8 cellular contexts compared by ENCODE assay signal in genomic region chr22:43152001-43152354, GRCh38. TPM values are rescaled to one million over a fixed set of nuclear protein-coding genes. Genes with fewer than 3 reads are reported as not detected.
DNase-seq lines count a peak whose midpoint lies in the region; ATAC-seq, FAIRE-seq and TF ChIP-seq lines count a peak whose summit lies in the region.

No MANE protein-coding gene starts in this region.

- H3K27me3 Mint-ChIP-seq in activated naive CD4-positive, alpha-beta T cell treated with anti-CD3 and anti-CD28 coated beads, Interleukin-2, amount 10 ng/mL, durations not matched to agents 7 days and 5 days: no peaks in the 10 kb centered on the region

- peaks cover 6% of the 10 kb centered on the region for H3K9me1 ChIP-seq in keratinocyte (ENCODE audit: control insufficient read depth, extremely low read depth, insufficient read depth, low read length)

- dilution Hi-C loops in keratinocyte (cut with MboI; ENCODE audit: extremely low pct_ligation_motif_present, low sequenced_read_pairs): no loop called here

- peak overlapping the region; percentile 98 for H3K4me2 ChIP-seq in keratinocyte (ENCODE audit: control insufficient read depth, extremely low read depth, insufficient read depth, low read depth, low read length)

- H3K27ac ChIP-seq in keratinocyte (ENCODE audit: control insufficient read depth, insufficient read depth, low read length) (peak overlapping the region; percentile 85), subcutaneous abdominal adipose tissue (ENCODE audit: low read depth, low read length) (peak overlapping the region; percentile 93)

- peaks cover 23% of the 10 kb centered on the region for H4K20me1 ChIP-seq in keratinocyte (ENCODE audit: control insufficient read depth, extremely low read depth, insufficient read depth, low read length)

- H3K27ac Mint-ChIP-seq in activated naive CD4-positive, alpha-beta T cell treated with anti-CD3 and anti-CD28 coated beads, Interleukin-2, amount 10 ng/mL, durations not matched to agents 7 days and 5 days: peak overlapping the region; percentile 86

- H3K27me3 ChIP-seq in keratinocyte (ENCODE audit: control insufficient read depth, extremely low read depth, insufficient read depth, low read length) (no peaks in the 10 kb centered on the region), subcutaneous abdominal adipose tissue (ENCODE audit: control insufficient read depth in 5 of 5, insufficient read depth in 4 of 5, low read length in 5 of 5) (no peaks in the 10 kb centered on the region)

- H3K4me3 ChIP-seq in keratinocyte (ENCODE audit: control insufficient read depth in 2 of 3, extremely low read depth in 1 of 3, insufficient read depth in 2 of 3, low read depth in 1 of 3, low read length in 3 of 3): peak overlapping the region; percentile 91 to 96 (median 92)
- peak overlapping the region; percentile 65 to 80 (median 68) for H3K4me3 ChIP-seq in subcutaneous abdominal adipose tissue (ENCODE audit: low read depth in 1 of 5, low read length in 5 of 5)

- H3K4me3 Mint-ChIP-seq in activated naive CD4-positive, alpha-beta T cell treated with anti-CD3 and anti-CD28 coated beads, Interleukin-2, amount 10 ng/mL, durations not matched to agents 7 days and 5 days: peak overlapping the region; percentile 88

- peaks cover 12% of the 10 kb centered on the region in 2 experiments for H3K36me3 ChIP-seq in keratinocyte (ENCODE audit: control insufficient read depth in 2 of 2, extremely low read depth in 1 of 2, insufficient read depth in 2 of 2, low read length in 2 of 2)
- H3K36me3 ChIP-seq in subcutaneous abdominal adipose tissue (ENCODE audit: control insufficient read depth in 5 of 5, insufficient read depth in 5 of 5, low read length in 5 of 5): peaks cover 0 to 2% (median 0%) of the 10 kb centered on the region in 5 donors

- no peak for FAIRE-seq in keratinocyte (lab: Jason Lieb, UNC)

- peaks cover 53% of the 10 kb centered on the region for H3K79me2 ChIP-seq in keratinocyte (ENCODE audit: control insufficient read depth, insufficient read depth, low read length)

- ATAC-seq in activated CD4-positive, CD25-positive, alpha-beta regulatory T cell treated with anti-CD3 and anti-CD28 coated beads, Interleukin-2, amount 50 U/mL, for 24 hours: peak; percentile 24 to 39
- ATAC-seq in GM21576 (IDR thresholded peaks at IDR 0.05; ENCODE audit: unreplicated experiment): no peak
- ATAC-seq in GM19324 (IDR thresholded peaks at IDR 0.05; ENCODE audit: low FRiP score, unreplicated experiment): no peak

- H3K9me3 Mint-ChIP-seq in activated naive CD4-positive, alpha-beta T cell treated with anti-CD3 and anti-CD28 coated beads, Interleukin-2, amount 10 ng/mL, durations not matched to agents 7 days and 5 days: no peaks in the 10 kb centered on the region

- TF ChIP-seq CTCF in keratinocyte (optimal IDR thresholded peaks at IDR 0.05 in 1 of 3, IDR thresholded peaks at IDR 0.05 in 1 of 3, conservative IDR thresholded peaks at IDR 0.05 in 1 of 3; ENCODE audit: extremely low read depth in 1 of 3, insufficient read depth in 2 of 3, low read length in 3 of 3): peak in 1 of 3 experiments; percentile 1

- H3K36me3 Mint-ChIP-seq in activated naive CD4-positive, alpha-beta T cell treated with anti-CD3 and anti-CD28 coated beads, Interleukin-2, amount 10 ng/mL, durations not matched to agents 7 days and 5 days: peaks cover 2% of the 10 kb centered on the region

- H3K9ac ChIP-seq in keratinocyte (ENCODE audit: control insufficient read depth, extremely low read depth, insufficient read depth, low read length) (peak overlapping the region; percentile 92), subcutaneous abdominal adipose tissue (ENCODE audit: low read length in 5 of 5) (peak overlapping the region; percentile 32 to 94 (median 67))

- H3K9me3 ChIP-seq in keratinocyte (ENCODE audit: control insufficient read depth, low read depth, low read length) (no peaks in the 10 kb centered on the region), subcutaneous abdominal adipose tissue (ENCODE audit: control insufficient read depth in 5 of 5, low read length in 5 of 5) (no peaks in the 10 kb centered on the region)

- peaks cover 21% of the 10 kb centered on the region for H3K4me1 ChIP-seq in keratinocyte (ENCODE audit: control insufficient read depth, extremely low read depth, insufficient read depth, low read length)
- peaks cover 0 to 58% (median 43%) of the 10 kb centered on the region in 5 donors for H3K4me1 ChIP-seq in subcutaneous abdominal adipose tissue (ENCODE audit: control insufficient read depth in 5 of 5, insufficient read depth in 5 of 5, low read length in 5 of 5)

- CTCF ChIA-PET in activated naive CD4-positive, alpha-beta T cell treated with anti-CD3 and anti-CD28 coated beads, Interleukin-2, amount 10 ng/mL, durations not matched to agents 7 days and 5 days (lab: Charles Lee): no interaction called here

- H2AFZ ChIP-seq in keratinocyte (ENCODE audit: control insufficient read depth, low read length): peak overlapping the region; percentile 20

- H3K4me1 Mint-ChIP-seq in activated naive CD4-positive, alpha-beta T cell treated with anti-CD3 and anti-CD28 coated beads, Interleukin-2, amount 10 ng/mL, durations not matched to agents 7 days and 5 days: peaks cover 42% of the 10 kb centered on the region

- no peak for DNase-seq in activated CD4-positive, CD25-positive, alpha-beta regulatory T cell treated with anti-CD3 and anti-CD28 coated beads, Interleukin-2, amount 50 U/mL, for 72 hours
- no peak for DNase-seq in activated naive CD4-positive, alpha-beta T cell treated with anti-CD3 and anti-CD28 coated beads, Interleukin-2, amount 10 ng/mL, durations not matched to agents 7 days and 5 days
- DNase-seq in keratinocyte (ENCODE audit: low read depth, low spot score): no peak
- DNase-seq in OCI-M1 (lab: John Stamatoyannopoulos, UW): no peak

RNA-seq across cellular contexts. Expression of gene TSPO, which starts 0.6 kb away (rescaled TPM):
- polyA plus RNA-seq in keratinocyte: 139 to 405 TPM (median 155 TPM) in 3 replicates
- polyA plus RNA-seq in keratinocyte (2011; ENCODE audit: low read depth): 30.9 TPM
- polyA plus RNA-seq in keratinocyte (2011; cell fraction: cytosol; rRNA removed): 137 and 469 TPM in 2 replicates
- polyA plus RNA-seq in keratinocyte (2011; cell fraction: nucleus; rRNA removed): 106 and 193 TPM in 2 replicates
- 172 and 342 TPM in 2 replicates for polyA plus RNA-seq in keratinocyte (2012; ENCODE audit: low replicate concordance)
- polyA minus RNA-seq in keratinocyte: 38.9 to 73.0 TPM (median 41.2 TPM) in 3 replicates
- 432 TPM for polyA minus RNA-seq in keratinocyte (2011; cell fraction: cytosol; rRNA and poly(A)+ RNA removed)
- polyA minus RNA-seq in keratinocyte (2011; cell fraction: nucleus; rRNA and poly(A)+ RNA removed): 74.4 and 89.7 TPM in 2 replicates

RNA-seq across cellular contexts. Expression of gene MCAT, which starts 8.8 kb away (rescaled TPM):
- polyA plus RNA-seq in keratinocyte: 13.9 to 17.1 TPM (median 15.6 TPM) in 3 replicates
- 4.3 TPM for polyA plus RNA-seq in keratinocyte (2011; ENCODE audit: low read depth)
- 11.1 and 18.2 TPM in 2 replicates for polyA plus RNA-seq in keratinocyte (2011; cell fraction: cytosol; rRNA removed)
- polyA plus RNA-seq in keratinocyte (2011; cell fraction: nucleus; rRNA removed): 10.0 and 12.8 TPM in 2 replicates
- 12.3 and 16.4 TPM in 2 replicates for polyA plus RNA-seq in keratinocyte (2012; ENCODE audit: low replicate concordance)
- 7.4 to 8.9 TPM (median 8.4 TPM) in 3 replicates for polyA minus RNA-seq in keratinocyte
- 8.8 TPM for polyA minus RNA-seq in keratinocyte (2011; cell fraction: cytosol; rRNA and poly(A)+ RNA removed)
- 5.2 and 7.3 TPM in 2 replicates for polyA minus RNA-seq in keratinocyte (2011; cell fraction: nucleus; rRNA and poly(A)+ RNA removed)

RNA-seq across cellular contexts. Expression of gene TTLL12, which starts 35.0 kb away (rescaled TPM):
- 22.1 to 30.4 TPM (median 28.0 TPM) in 3 replicates for polyA plus RNA-seq in keratinocyte
- 7.7 TPM for polyA plus RNA-seq in keratinocyte (2011; ENCODE audit: low read depth)
- 23.0 and 39.6 TPM in 2 replicates for polyA plus RNA-seq in keratinocyte (2011; cell fraction: cytosol; rRNA removed)
- polyA plus RNA-seq in keratinocyte (2011; cell fraction: nucleus; rRNA removed): 26.5 and 38.5 TPM in 2 replicates
- 30.2 and 46.8 TPM in 2 replicates for polyA plus RNA-seq in keratinocyte (2012; ENCODE audit: low replicate concordance)
- polyA minus RNA-seq in keratinocyte: 48.8 to 114 TPM (median 49.9 TPM) in 3 replicates
- polyA minus RNA-seq in keratinocyte (2011; cell fraction: cytosol; rRNA and poly(A)+ RNA removed): 42.0 TPM
- polyA minus RNA-seq in keratinocyte (2011; cell fraction: nucleus; rRNA and poly(A)+ RNA removed): 18.8 and 19.5 TPM in 2 replicates

RNA-seq across cellular contexts. Expression of gene BIK, which starts 41.4 kb away (rescaled TPM):
- polyA plus RNA-seq in keratinocyte: 2.9 to 4.6 TPM (median 4.4 TPM) in 3 replicates
- 4.3 TPM for polyA plus RNA-seq in keratinocyte (2011; ENCODE audit: low read depth)
- 4.2 and 6.5 TPM in 2 replicates for polyA plus RNA-seq in keratinocyte (2011; cell fraction: cytosol; rRNA removed)
- polyA plus RNA-seq in keratinocyte (2011; cell fraction: nucleus; rRNA removed): 4.7 and 6.8 TPM in 2 replicates
- polyA plus RNA-seq in keratinocyte (2012; ENCODE audit: low replicate concordance): 6.0 and 7.7 TPM in 2 replicates
- 1.5 to 2.6 TPM (median 2.0 TPM) in 3 replicates for polyA minus RNA-seq in keratinocyte
- polyA minus RNA-seq in keratinocyte (2011; cell fraction: cytosol; rRNA and poly(A)+ RNA removed): 7.3 TPM
- 1.2 and 1.8 TPM in 2 replicates for polyA minus RNA-seq in keratinocyte (2011; cell fraction: nucleus; rRNA and poly(A)+ RNA removed)

Comparison
In these comparisons a context has a peak if more than half of its experiments do, and no peak if none do; other contexts are left out.
1. ATAC-seq: peak in activated CD4-positive, CD25-positive, alpha-beta regulatory T cell treated with anti-CD3 and anti-CD28 coated beads, Interleukin-2, amount 50 U/mL, for 24 hours (2 of 2); none in GM21576 (single experiment) and GM19324 (single experiment).